3 cellular contexts compared by ENCODE assay signal in genomic region chr17:83042522-83043158, GRCh38.
A peak's percentile ranks its signal among the peaks of the same experiment; 100 is the strongest.
TF ChIP-seq lines count a peak whose summit lies in the region.

No MANE protein-coding gene starts in this region.

TF ChIP-seq in GM12891, 5 proteins besides CTCF, POLR2A, EP300 and RAD21 (continued from another document):
- no peak for TF ChIP-seq POU2F2 (IDR thresholded peaks at IDR 0.05; ENCODE audit: low read depth, low read length)

TF ChIP-seq in HEK293, 187 proteins besides CTCF, POLR2A, EP300 and RAD21:
- TF ChIP-seq ZBTB6 (tag by site-specific recombination; IDR thresholded peaks at IDR 0.05) (no peak), ZNF133 (tag by site-specific recombination; IDR thresholded peaks at IDR 0.05) (peak; percentile 90)

TF ChIP-seq in K562, 482 proteins besides CTCF, POLR2A, EP300 and RAD21 (continued from another document):
- TF ChIP-seq, protein P1, sequence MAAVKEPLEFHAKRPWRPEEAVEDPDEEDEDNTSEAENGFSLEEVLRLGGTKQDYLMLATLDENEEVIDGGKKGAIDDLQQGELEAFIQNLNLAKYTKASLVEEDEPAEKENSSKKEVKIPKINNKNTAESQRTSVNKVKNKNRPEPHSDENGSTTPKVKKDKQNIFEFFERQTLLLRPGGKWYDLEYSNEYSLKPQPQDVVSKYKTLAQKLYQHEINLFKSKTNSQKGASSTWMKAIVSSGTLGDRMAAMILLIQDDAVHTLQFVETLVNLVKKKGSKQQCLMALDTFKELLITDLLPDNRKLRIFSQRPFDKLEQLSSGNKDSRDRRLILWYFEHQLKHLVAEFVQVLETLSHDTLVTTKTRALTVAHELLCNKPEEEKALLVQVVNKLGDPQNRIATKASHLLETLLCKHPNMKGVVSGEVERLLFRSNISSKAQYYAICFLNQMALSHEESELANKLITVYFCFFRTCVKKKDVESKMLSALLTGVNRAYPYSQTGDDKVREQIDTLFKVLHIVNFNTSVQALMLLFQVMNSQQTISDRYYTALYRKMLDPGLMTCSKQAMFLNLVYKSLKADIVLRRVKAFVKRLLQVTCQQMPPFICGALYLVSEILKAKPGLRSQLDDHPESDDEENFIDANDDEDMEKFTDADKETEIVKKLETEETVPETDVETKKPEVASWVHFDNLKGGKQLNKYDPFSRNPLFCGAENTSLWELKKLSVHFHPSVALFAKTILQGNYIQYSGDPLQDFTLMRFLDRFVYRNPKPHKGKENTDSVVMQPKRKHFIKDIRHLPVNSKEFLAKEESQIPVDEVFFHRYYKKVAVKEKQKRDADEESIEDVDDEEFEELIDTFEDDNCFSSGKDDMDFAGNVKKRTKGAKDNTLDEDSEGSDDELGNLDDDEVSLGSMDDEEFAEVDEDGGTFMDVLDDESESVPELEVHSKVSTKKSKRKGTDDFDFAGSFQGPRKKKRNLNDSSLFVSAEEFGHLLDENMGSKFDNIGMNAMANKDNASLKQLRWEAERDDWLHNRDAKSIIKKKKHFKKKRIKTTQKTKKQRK (IDR thresholded peaks at IDR 0.05; ENCODE audit: borderline replicate concordance, low read depth, low read length), result no peak
- no peak for TF ChIP-seq NR1H2 (CRISPR knock-in tag; IDR thresholded peaks at IDR 0.05)
- TF ChIP-seq, protein P2, sequence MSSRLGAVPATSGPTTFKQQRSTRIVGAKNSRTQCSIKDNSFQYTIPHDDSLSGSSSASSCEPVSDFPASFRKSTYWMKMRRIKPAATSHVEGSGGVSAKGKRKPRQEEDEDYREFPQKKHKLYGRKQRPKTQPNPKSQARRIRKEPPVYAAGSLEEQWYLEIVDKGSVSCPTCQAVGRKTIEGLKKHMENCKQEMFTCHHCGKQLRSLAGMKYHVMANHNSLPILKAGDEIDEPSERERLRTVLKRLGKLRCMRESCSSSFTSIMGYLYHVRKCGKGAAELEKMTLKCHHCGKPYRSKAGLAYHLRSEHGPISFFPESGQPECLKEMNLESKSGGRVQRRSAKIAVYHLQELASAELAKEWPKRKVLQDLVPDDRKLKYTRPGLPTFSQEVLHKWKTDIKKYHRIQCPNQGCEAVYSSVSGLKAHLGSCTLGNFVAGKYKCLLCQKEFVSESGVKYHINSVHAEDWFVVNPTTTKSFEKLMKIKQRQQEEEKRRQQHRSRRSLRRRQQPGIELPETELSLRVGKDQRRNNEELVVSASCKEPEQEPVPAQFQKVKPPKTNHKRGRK (tag; IDR thresholded peaks at IDR 0.05), result no peak
- TF ChIP-seq THRAP3 (IDR thresholded peaks at IDR 0.05; ENCODE audit: borderline replicate concordance), result no peak
- no peak for TF ChIP-seq SPI1 (IDR thresholded peaks at IDR 0.05; ENCODE audit: borderline replicate concordance, low read depth, low read length)
- TF ChIP-seq ZNF583 (CRISPR knock-in tag; IDR thresholded peaks at IDR 0.05), result no peak
- TF ChIP-seq POLR3A (IDR thresholded peaks at IDR 0.05; ENCODE audit: borderline replicate concordance, extremely low read depth, insufficient read depth, insufficient read length), result no peak
- TF ChIP-seq TARDBP (IDR thresholded peaks at IDR 0.05), result no peak
- TF ChIP-seq, protein P3, sequence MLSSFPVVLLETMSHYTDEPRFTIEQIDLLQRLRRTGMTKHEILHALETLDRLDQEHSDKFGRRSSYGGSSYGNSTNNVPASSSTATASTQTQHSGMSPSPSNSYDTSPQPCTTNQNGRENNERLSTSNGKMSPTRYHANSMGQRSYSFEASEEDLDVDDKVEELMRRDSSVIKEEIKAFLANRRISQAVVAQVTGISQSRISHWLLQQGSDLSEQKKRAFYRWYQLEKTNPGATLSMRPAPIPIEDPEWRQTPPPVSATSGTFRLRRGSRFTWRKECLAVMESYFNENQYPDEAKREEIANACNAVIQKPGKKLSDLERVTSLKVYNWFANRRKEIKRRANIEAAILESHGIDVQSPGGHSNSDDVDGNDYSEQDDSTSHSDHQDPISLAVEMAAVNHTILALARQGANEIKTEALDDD (IDR thresholded peaks at IDR 0.05), result no peak
- TF ChIP-seq ZNF75A (CRISPR knock-in tag; IDR thresholded peaks at IDR 0.05), result no peak
- TF ChIP-seq ZNF780A (CRISPR knock-in tag; IDR thresholded peaks at IDR 0.05), result no peak
- no peak for TF ChIP-seq MBD1 (CRISPR knock-in tag; IDR thresholded peaks at IDR 0.05)
- TF ChIP-seq RBM25 (IDR thresholded peaks at IDR 0.05; ENCODE audit: low read depth, low read length, severe bottlenecking), result peak; percentile 34
- peak; percentile 79 for TF ChIP-seq ZNF354B (CRISPR knock-in tag; IDR thresholded peaks at IDR 0.05)
- TF ChIP-seq BRF2 (IDR thresholded peaks at IDR 0.05; ENCODE audit: borderline replicate concordance, insufficient read depth, insufficient read length), result no peak
- no peak for TF ChIP-seq ZFP36 (IDR thresholded peaks at IDR 0.05; ENCODE audit: low read depth, low read length, partially characterized antibody)
- peak; percentile 98 for TF ChIP-seq ZNF507 (tag; conservative IDR thresholded peaks at IDR 0.05)
- no peak for TF ChIP-seq HNRNPUL1 (IDR thresholded peaks at IDR 0.05; ENCODE audit: low read length)
